In the genomic region with DNA sequence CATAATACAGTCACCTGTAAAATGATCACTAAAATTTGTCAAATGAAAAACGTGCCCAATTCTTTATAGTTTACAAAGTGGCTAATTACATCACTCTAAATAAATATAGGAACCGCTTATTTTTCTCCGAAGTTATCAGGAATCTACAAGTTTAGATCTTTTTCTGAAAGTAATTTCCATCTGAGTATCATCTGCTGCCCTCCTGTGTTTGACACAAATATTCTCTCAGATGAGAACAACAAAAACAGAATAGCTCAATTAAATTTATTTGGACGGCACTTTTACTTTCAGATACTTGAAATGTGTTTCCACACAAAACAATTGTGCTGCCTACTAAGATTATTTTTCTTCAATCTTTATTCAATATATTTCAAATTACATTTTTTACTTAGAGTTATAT, we compare ENCODE assay signal across 1 cellular context.
TF ChIP-seq lines count a peak whose summit lies in the region.

No MANE protein-coding gene starts in this region.

TF ChIP-seq in HepG2, 621 proteins besides CTCF, POLR2A, EP300 and RAD21:
- peak; percentile 12; the same call in 1 of the 2 replicates for TF ChIP-seq STAG1 (CRISPR knock-in tag; IDR thresholded peaks at IDR 0.05)
- no peak for TF ChIP-seq MXD4 (CRISPR knock-in tag; IDR thresholded peaks at IDR 0.05)
